ENCODE assay signal across 15 cellular contexts in genomic region chr13:112731667-112732616, GRCh38.
"Had no signal": no experiment of that assay in that cellular context is flagged by ENCODE, and none has a peak within 500 bp of the region (broad histone marks: within the 10 kb centered on the region; RNA-seq: fewer than 3 reads in every experiment).

No MANE protein-coding gene starts in this region.

- H3K27me3 ChIP-seq: dorsolateral prefrontal cortex, neural progenitor cell, tibial nerve had no signal

- H3K36me3 ChIP-seq: lower lobe of right lung, neural progenitor cell had no signal

- H3K9me3 ChIP-seq: lower lobe of right lung, tibial nerve had no signal

- H3K4me3 ChIP-seq: dorsolateral prefrontal cortex, lower lobe of right lung, neural progenitor cell, skin epidermis, tibial nerve had no signal

- ATAC-seq: activated CD4-positive, CD25-positive, alpha-beta regulatory T cell treated with anti-CD3 and anti-CD28 coated beads, Interleukin-2, amount 50 U/mL, for 24 hours; lower lobe of right lung had no signal

- DNase-seq: activated CD4-positive, alpha-beta T cell treated with anti-CD3 and anti-CD28 coated beads, Interleukin-2, amount 50 U/mL, for 1 hour; activated naive CD4-positive, alpha-beta T cell treated with Interleukin-2 at 50 U/mL for 16 hours; aorta; dorsolateral prefrontal cortex; lower lobe of right lung; stimulated activated CD4-positive, alpha-beta T cell treated with anti-CD3 and anti-CD28 coated beads, Interleukin-4, amount 100 ng/mL, for 24 hours; stimulated activated naive CD4-positive, alpha-beta T cell treated with Interleukin-2 at 50 U/mL for 16 hours; substantia nigra had no signal

- H3K4me1 ChIP-seq: tibial nerve had no signal

- H3K27ac Mint-ChIP-seq: T-helper 2 cell treated with Interferon-gamma antibody and Interleukin-4, amounts not matched to agents 5 μg/mL and 100 μg/mL, for 36 hours had no signal

- H3K4me3 Mint-ChIP-seq: neural progenitor cell; T-helper 2 cell treated with Interferon-gamma antibody and Interleukin-4, amounts not matched to agents 5 μg/mL and 100 μg/mL, for 36 hours had no signal

- H2AFZ ChIP-seq: neural progenitor cell, parathyroid adenoma had no signal

- H3K27ac ChIP-seq: lower lobe of right lung, neural progenitor cell, skin epidermis, tibial nerve had no signal

- H3K9ac ChIP-seq: neural progenitor cell, parathyroid adenoma had no signal

- H3K9me3 Mint-ChIP-seq: neural progenitor cell; T-helper 2 cell treated with Interferon-gamma antibody and Interleukin-4, amounts not matched to agents 5 μg/mL and 100 μg/mL, for 36 hours had no signal

- FAIRE-seq: bronchial epithelial cell had no signal
